8 cellular contexts compared by ENCODE assay signal in genomic region chr1:51627672-51628071, GRCh38. TPM values are rescaled to one million over a fixed set of nuclear protein-coding genes. Genes with fewer than 3 reads are reported as not detected.
DNase-seq lines count a peak whose midpoint lies in the region; ATAC-seq, FAIRE-seq and TF ChIP-seq lines count a peak whose summit lies in the region.

No MANE protein-coding gene starts in this region.

- H3K4me1 ChIP-seq in RWPE2 (ENCODE audit: insufficient read depth, poor library complexity, severe bottlenecking), result peaks cover 13% of the 10 kb centered on the region
- peaks cover 4% of the 10 kb centered on the region for H3K4me1 ChIP-seq in cardiac muscle cell (ENCODE audit: low read depth)

- peak; percentile 82 for FAIRE-seq in A204.1 (lab: Jason Lieb, UNC)

- CTCF ChIA-PET in Calu3 (lab: Charles Lee), result interaction anchor here (0.7 to 1.1 kb wide), 4 partner anchors 10 to 141 kb away, joined by 3 to 5 read pairs (median 3); no protein-coding TSS in a partner anchor

- H3K4me3 Mint-ChIP-seq in Calu3 (ENCODE audit: low read depth, unreplicated experiment), result no peak overlapping the region

- ATAC-seq in RWPE2 (ENCODE audit: low read depth), result 0 out of 3 replicates have a peak, but pooled peaks have one; percentile 48
- ATAC-seq in HG02884 (IDR thresholded peaks at IDR 0.05; ENCODE audit: unreplicated experiment), result no peak
- ATAC-seq in HG02623 (IDR thresholded peaks at IDR 0.05; ENCODE audit: unreplicated experiment), result no peak

- no peak overlapping the region for H3K27ac Mint-ChIP-seq in Calu3 (ENCODE audit: unreplicated experiment)

- DNase-seq in RWPE2 (ENCODE audit: low spot score) (no peak), cardiac muscle cell (ENCODE audit: low read depth in 1 of 2, low spot score in 1 of 2) (peak; percentile 59 to 78), NCI-H1092 (lab: John Stamatoyannopoulos, UW) (no peak), Calu3 (no peak)

- intact Hi-C loops in Calu3 (cut with micrococcal nuclease; ENCODE audit: unreplicated experiment), result loop anchor here (1.0 kb wide), 1 partner anchor 142 kb away; no protein-coding TSS in a partner anchor

- H3K4me3 ChIP-seq in RWPE2 (ENCODE audit: severe bottlenecking), result no peak overlapping the region
- H3K4me3 ChIP-seq in cardiac muscle cell, result no peak overlapping the region

- BruUV-seq in Calu3 (replicated peaks; lab: Mats Ljungman, UMichigan), result no TSS peak

- H3K27ac ChIP-seq in RWPE2 (ENCODE audit: poor library complexity, severe bottlenecking) (no peak overlapping the region), cardiac muscle cell (no peak overlapping the region)

- no peaks in the 10 kb centered on the region for H3K36me3 Mint-ChIP-seq in Calu3 (ENCODE audit: insufficient read depth, unreplicated experiment)

- no peaks in the 10 kb centered on the region for H3K9me3 ChIP-seq in RWPE2 (ENCODE audit: severe bottlenecking)
- no peaks in the 10 kb centered on the region for H3K9me3 ChIP-seq in cardiac muscle cell (ENCODE audit: low read depth)

- no peaks in the 10 kb centered on the region for H3K27me3 ChIP-seq in RWPE2 (ENCODE audit: insufficient read depth, poor library complexity, severe bottlenecking)
- H3K27me3 ChIP-seq in cardiac muscle cell, result no peaks in the 10 kb centered on the region

- H3K9me3 Mint-ChIP-seq in Calu3 (ENCODE audit: low read depth, unreplicated experiment), result no peaks in the 10 kb centered on the region

- H3K36me3 ChIP-seq in RWPE2 (ENCODE audit: low read depth), result no peaks in the 10 kb centered on the region; the same call in 1 of the 2 replicates
- H3K36me3 ChIP-seq in cardiac muscle cell, result no peaks in the 10 kb centered on the region

- peaks cover 17% of the 10 kb centered on the region for H3K4me1 Mint-ChIP-seq in Calu3 (ENCODE audit: low read depth, unreplicated experiment)

- no peaks in the 10 kb centered on the region for H3K27me3 Mint-ChIP-seq in Calu3 (ENCODE audit: unreplicated experiment)

- TF ChIP-seq CTCF in GM12874 (IDR thresholded peaks at IDR 0.05; ENCODE audit: insufficient read depth, low read depth, low read length) (peak; percentile 33; the same call in 1 of the 2 replicates), RWPE2 (IDR thresholded peaks at IDR 0.05; ENCODE audit: poor library complexity, severe bottlenecking) (peak; percentile 65), cardiac muscle cell (IDR thresholded peaks at IDR 0.05; ENCODE audit: low read depth, low read length) (peak; percentile 64), Calu3 (IDR thresholded peaks at IDR 0.05; ENCODE audit: unreplicated experiment) (no peak)

RNA-seq across cellular contexts. Expression of gene OSBPL9, which starts 10.8 kb away (rescaled TPM):
- total RNA-seq in cardiac muscle cell (104 and 108 TPM in 2 replicates), Calu3 (2022) (64.4 and 67.6 TPM in 2 replicates)
- 91.1 and 103 TPM in 2 replicates for polyA plus RNA-seq in cardiac muscle cell

Comparison
In these comparisons a context has a peak if more than half of its experiments do, and no peak if none do; other contexts are left out.
1. DNase-seq: peak in cardiac muscle cell (2 of 2); none in RWPE2 (single experiment), NCI-H1092 (single experiment) and Calu3 (single experiment).